8 cellular contexts compared by ENCODE assay signal in genomic region chr19:29664753-29665214, GRCh38. TPM values are rescaled to one million over a fixed set of nuclear protein-coding genes. Genes with fewer than 3 reads are reported as not detected.
A peak's percentile ranks its signal among the peaks of the same experiment; 100 is the strongest.
DNase-seq lines count a peak whose midpoint lies in the region; FAIRE-seq and TF ChIP-seq lines count a peak whose summit lies in the region.

No MANE protein-coding gene starts in this region.

- H3K4me1 Mint-ChIP-seq in T-helper 2 cell treated with Interferon-gamma antibody and Interleukin-4, amounts not matched to agents 5 μg/mL and 100 μg/mL, for 36 hours (ENCODE audit: low read depth): peaks cover 56% of the 10 kb centered on the region
- peaks cover 58% of the 10 kb centered on the region for H3K4me1 Mint-ChIP-seq in activated CD4-positive, alpha-beta memory T cell treated with anti-CD3 and anti-CD28 coated beads, Interleukin-2, amount 10 ng/mL, durations not matched to agents 7 days and 5 days
- H3K4me1 Mint-ChIP-seq in immature natural killer cell: peaks cover 42% of the 10 kb centered on the region in 2 donors

- DNase-seq in T-helper 2 cell treated with Interferon-gamma antibody and Interleukin-4, amounts not matched to agents 5 μg/mL and 100 μg/mL, for 36 hours (ENCODE audit: low spot score): no peak
- DNase-seq in T-helper 2 cell: no peak
- no peak for DNase-seq in activated CD4-positive, alpha-beta memory T cell treated with anti-CD3 and anti-CD28 coated beads, Interleukin-2, amount 10 ng/mL, durations not matched to agents 7 days and 5 days
- no peak for DNase-seq in immature natural killer cell
- DNase-seq in testis: no peak
- no peak for DNase-seq in CD1c-positive myeloid dendritic cell (ENCODE audit: extremely low spot score)
- no peak for DNase-seq in NCI-H2107 (lab: John Stamatoyannopoulos, UW)
- no peak for DNase-seq in HTR-8/SVneo (ENCODE audit: insufficient read length, low spot score)

- no peaks in the 10 kb centered on the region for H3K9me3 Mint-ChIP-seq in T-helper 2 cell treated with Interferon-gamma antibody and Interleukin-4, amounts not matched to agents 5 μg/mL and 100 μg/mL, for 36 hours
- H3K9me3 Mint-ChIP-seq in activated CD4-positive, alpha-beta memory T cell treated with anti-CD3 and anti-CD28 coated beads, Interleukin-2, amount 10 ng/mL, durations not matched to agents 7 days and 5 days: no peaks in the 10 kb centered on the region
- H3K9me3 Mint-ChIP-seq in immature natural killer cell: no peaks in the 10 kb centered on the region

- FAIRE-seq in HTR-8/SVneo (lab: Jason Lieb, UNC): no peak

- WGBS in testis, 2 donors: 24% methylated on average over 22 of the region's 22 CpGs

- H3K9me3 ChIP-seq in testis: no peaks in the 10 kb centered on the region

- intact Hi-C loops in testis (cut with DNase I; ENCODE audit: low total_unique reads): no loop called here

- H3K27ac Mint-ChIP-seq in T-helper 2 cell treated with Interferon-gamma antibody and Interleukin-4, amounts not matched to agents 5 μg/mL and 100 μg/mL, for 36 hours: peak overlapping the region; percentile 63
- H3K27ac Mint-ChIP-seq in activated CD4-positive, alpha-beta memory T cell treated with anti-CD3 and anti-CD28 coated beads, Interleukin-2, amount 10 ng/mL, durations not matched to agents 7 days and 5 days: peak overlapping the region; percentile 44
- peak overlapping the region; percentile 81 to 98 (median 88) for H3K27ac Mint-ChIP-seq in immature natural killer cell

- H3K4me3 Mint-ChIP-seq in T-helper 2 cell treated with Interferon-gamma antibody and Interleukin-4, amounts not matched to agents 5 μg/mL and 100 μg/mL, for 36 hours: peak overlapping the region; percentile 71
- H3K4me3 Mint-ChIP-seq in activated CD4-positive, alpha-beta memory T cell treated with anti-CD3 and anti-CD28 coated beads, Interleukin-2, amount 10 ng/mL, durations not matched to agents 7 days and 5 days: peak overlapping the region; percentile 65
- H3K4me3 Mint-ChIP-seq in immature natural killer cell: peak overlapping the region; percentile 77 to 93 (median 81)

- TF ChIP-seq CTCF in testis (IDR thresholded peaks at IDR 0.05): no peak

- CTCF ChIA-PET in activated CD4-positive, alpha-beta memory T cell treated with anti-CD3 and anti-CD28 coated beads, Interleukin-2, amount 10 ng/mL, durations not matched to agents 7 days and 5 days (lab: Charles Lee): interaction anchor here (0.7 to 8.9 kb wide), 12 partner anchors 9 to 277 kb away, joined by 3 to 97 read pairs (median 6); partner anchors contain the start of genes C19orf12, POP4 and URI1

- H3K4me3 ChIP-seq in testis: peak overlapping the region; percentile 90 to 95

- no peaks in the 10 kb centered on the region for H3K27me3 Mint-ChIP-seq in T-helper 2 cell treated with Interferon-gamma antibody and Interleukin-4, amounts not matched to agents 5 μg/mL and 100 μg/mL, for 36 hours (ENCODE audit: low read depth)
- H3K27me3 Mint-ChIP-seq in activated CD4-positive, alpha-beta memory T cell treated with anti-CD3 and anti-CD28 coated beads, Interleukin-2, amount 10 ng/mL, durations not matched to agents 7 days and 5 days: peaks cover 1% of the 10 kb centered on the region
- H3K27me3 Mint-ChIP-seq in immature natural killer cell (ENCODE audit: low read depth in 3 of 3): peaks cover 4 to 18% (median 14%) of the 10 kb centered on the region in 3 donors

- H3K36me3 ChIP-seq in testis (ENCODE audit: low read depth, missing control alignments): no peaks in the 10 kb centered on the region

- no peaks in the 10 kb centered on the region for H3K27me3 ChIP-seq in testis

- POLR2A ChIA-PET in activated CD4-positive, alpha-beta memory T cell treated with anti-CD3 and anti-CD28 coated beads, Interleukin-2, amount 10 ng/mL, durations not matched to agents 7 days and 5 days (lab: Charles Lee): interaction anchor here (0.8 to 8.9 kb wide), 9 partner anchors 9 to 75 kb away, joined by 3 to 124 read pairs (median 31); partner anchors contain the start of genes C19orf12 and POP4

- no peak for TF ChIP-seq POLR2A in testis (IDR thresholded peaks at IDR 0.05)

- H3K36me3 Mint-ChIP-seq in T-helper 2 cell treated with Interferon-gamma antibody and Interleukin-4, amounts not matched to agents 5 μg/mL and 100 μg/mL, for 36 hours (ENCODE audit: low read depth): peaks cover 21% of the 10 kb centered on the region
- peaks cover 33% of the 10 kb centered on the region for H3K36me3 Mint-ChIP-seq in activated CD4-positive, alpha-beta memory T cell treated with anti-CD3 and anti-CD28 coated beads, Interleukin-2, amount 10 ng/mL, durations not matched to agents 7 days and 5 days (ENCODE audit: low read depth)
- peaks cover 12 to 16% (median 13%) of the 10 kb centered on the region in 3 donors for H3K36me3 Mint-ChIP-seq in immature natural killer cell

- peak overlapping the region; percentile 84 to 87 for H3K27ac ChIP-seq in testis

- H3K4me1 ChIP-seq in testis: peaks cover 69% of the 10 kb centered on the region

RNA-seq across cellular contexts. Expression of gene PLEKHF1, which starts 0.5 kb away (rescaled TPM):
- total RNA-seq in activated CD4-positive, alpha-beta memory T cell treated with anti-CD3 and anti-CD28 coated beads, Interleukin-2, amount 10 ng/mL, durations not matched to agents 7 days and 5 days: 10 to 100 TPM; 53.1 to 53.9 TPM
- 100 to 1,000 TPM; 107 to 244 (median 141) TPM for polyA plus RNA-seq in immature natural killer cell
- 10 to 100 TPM; 13.5 to 26.2 TPM for total RNA-seq in testis
- polyA plus RNA-seq in testis (ENCODE audit: insufficient read depth, low read depth, low replicate concordance): 6.3 TPM

RNA-seq across cellular contexts. Expression of gene C19orf12, which starts 50.3 kb away (rescaled TPM):
- 10 to 100 TPM; 39.2 to 40.7 TPM for total RNA-seq in activated CD4-positive, alpha-beta memory T cell treated with anti-CD3 and anti-CD28 coated beads, Interleukin-2, amount 10 ng/mL, durations not matched to agents 7 days and 5 days
- 10 to 100 TPM; 32.4 to 68.3 (median 60.3) TPM for polyA plus RNA-seq in immature natural killer cell
- total RNA-seq in testis: 10 to 100 TPM; 28.8 to 40.5 TPM
- polyA plus RNA-seq in testis (ENCODE audit: insufficient read depth, low read depth, low replicate concordance): 20.8 TPM

RNA-seq across cellular contexts. Expression of gene POP4, which starts 58.7 kb away (rescaled TPM):
- 10 to 100 TPM; 86.8 to 94.4 TPM for total RNA-seq in activated CD4-positive, alpha-beta memory T cell treated with anti-CD3 and anti-CD28 coated beads, Interleukin-2, amount 10 ng/mL, durations not matched to agents 7 days and 5 days
- polyA plus RNA-seq in immature natural killer cell (100 to 1,000 TPM; 174 to 222 (median 184) TPM), testis (ENCODE audit: insufficient read depth, low read depth, low replicate concordance) (127 TPM)
- 10 to 100 TPM; 79.8 to 82.4 TPM for total RNA-seq in testis
